8 cellular contexts compared by ENCODE assay signal in the genomic region with DNA sequence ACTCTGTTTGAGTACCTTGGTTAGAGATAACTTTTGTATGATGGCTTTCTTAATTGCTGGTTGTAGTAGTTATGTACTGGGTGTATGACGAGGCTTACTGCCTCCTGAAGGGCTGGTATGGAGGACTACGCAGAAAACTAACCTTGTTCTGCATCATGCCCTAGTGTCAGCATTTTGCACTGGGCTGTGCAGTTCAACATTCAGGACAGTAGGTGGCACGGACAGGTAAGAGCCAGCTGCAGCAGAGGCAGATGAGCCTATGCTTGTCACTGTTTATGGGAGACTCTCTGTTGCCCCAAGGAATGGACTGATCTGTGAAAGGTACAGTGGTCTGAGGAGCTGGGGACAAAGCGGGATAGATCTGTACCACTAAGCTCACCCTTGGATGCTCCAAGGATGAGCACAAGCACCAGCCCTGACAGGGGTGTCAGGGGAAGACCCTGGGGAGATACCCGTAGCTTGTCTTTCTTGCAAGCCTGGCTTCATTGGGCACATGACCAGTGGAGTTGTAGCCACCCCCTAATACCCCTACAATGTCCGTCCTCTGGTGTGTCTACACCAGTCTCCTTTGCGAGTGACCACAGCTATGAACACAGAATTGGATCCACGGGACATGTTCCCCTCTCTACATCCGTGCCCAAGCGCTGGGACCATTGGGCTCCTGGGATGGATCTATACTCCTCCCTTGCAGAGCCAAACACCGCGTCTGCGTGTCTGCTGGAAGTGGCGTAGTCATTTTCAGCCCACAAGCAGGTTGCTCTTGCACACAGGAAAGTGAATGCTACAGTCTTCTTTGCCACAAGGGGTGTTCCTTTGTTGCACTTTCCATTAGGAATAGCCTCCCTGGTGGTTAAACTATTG. TPM values are rescaled to one million over a fixed set of nuclear protein-coding genes. Genes with fewer than 3 reads are reported as not detected.
DNase-seq lines count a peak whose midpoint lies in the region; ATAC-seq, FAIRE-seq and TF ChIP-seq lines count a peak whose summit lies in the region.

No MANE protein-coding gene starts in this region.

- no peak overlapping the region for H2AK9ac ChIP-seq in IMR-90 (replicated peaks; ENCODE audit: low read depth, low read length, poor library complexity)

- H3K4me3 ChIP-seq in A549 (no peak overlapping the region), IMR-90 (ENCODE audit: insufficient read depth, low read depth, low read length) (no peak overlapping the region), astrocyte of the spinal cord (ENCODE audit: low read depth, low read length) (no peak overlapping the region), mesenchymal stem cell (ENCODE audit: insufficient read depth in 1 of 2, low read depth in 1 of 2, low read length in 2 of 2) (no peak overlapping the region)

- CTCF ChIA-PET in A549 (lab: Yijun Ruan, JAX), result interaction anchor here (0.6 to 1.6 kb wide), 5 partner anchors 10 to 304 kb away, joined by 3 to 5 read pairs (median 3); no protein-coding TSS in a partner anchor
- CTCF ChIA-PET in IMR-90 (lab: Yijun Ruan, JAX), result interaction anchor here (0.6 to 1.3 kb wide), 4 partner anchors 8 to 762 kb away, joined by 3 to 4 read pairs (median 3); no protein-coding TSS in a partner anchor

- in situ Hi-C loops in IMR-90 (cut with MboI; ENCODE audit: low sequenced_read_pairs), result no loop called here
- in situ Hi-C loops in astrocyte of the spinal cord (cut with HindIII; ENCODE audit: low sequenced_read_pairs), result no loop called here

- H3K36me3 ChIP-seq in IMR-90 (ENCODE audit: control insufficient read depth, insufficient read depth, low read length), result no peaks in the 10 kb centered on the region
- peaks cover 0 to 12% of the 10 kb centered on the region in 2 experiments for H3K36me3 ChIP-seq in mesenchymal stem cell (ENCODE audit: control insufficient read depth in 1 of 2, insufficient read depth in 2 of 2, low read depth in 1 of 2, low read length in 2 of 2)

- no peak overlapping the region for H2BK20ac ChIP-seq in IMR-90 (ENCODE audit: low read depth, low read length)

- H3K79me1 ChIP-seq in IMR-90 (ENCODE audit: low read depth in 1 of 2, low read length in 2 of 2) (no peaks in the 10 kb centered on the region), mesenchymal stem cell (replicated peaks; ENCODE audit: low read length, poor library complexity, severe bottlenecking) (peaks cover 6% of the 10 kb centered on the region)

- H3K4me2 ChIP-seq in A549, result no peak overlapping the region
- no peak overlapping the region for H3K4me2 ChIP-seq in IMR-90 (ENCODE audit: low read depth, low read length)
- no peak overlapping the region for H3K4me2 ChIP-seq in mesenchymal stem cell (ENCODE audit: low read length, poor library complexity, severe bottlenecking)

- H3K9me3 ChIP-seq in A549 (no peaks in the 10 kb centered on the region), IMR-90 (ENCODE audit: control insufficient read depth, insufficient read depth, low read length) (no peaks in the 10 kb centered on the region), mesenchymal stem cell (ENCODE audit: control insufficient read depth, low read length) (no peaks in the 10 kb centered on the region)

- no peaks in the 10 kb centered on the region for H3K4me1 ChIP-seq in A549
- no peaks in the 10 kb centered on the region for H3K4me1 ChIP-seq in IMR-90 (ENCODE audit: control insufficient read depth, insufficient read depth, low read length)
- H3K4me1 ChIP-seq in mesenchymal stem cell (ENCODE audit: control insufficient read depth, insufficient read depth, low read depth, low read length), result no peaks in the 10 kb centered on the region

- no TSS peak for BruUV-seq in IMR-90 (replicated peaks; lab: Mats Ljungman, UMichigan)

- DNase-seq in A549 (ENCODE audit: low read depth in 1 of 2, low spot score in 1 of 2), result peak; percentile 12 to 68
- DNase-seq in GM03348 (ENCODE audit: low spot score), result peak; percentile 30
- peak; percentile 58 for DNase-seq in H4 (ENCODE audit: low spot score)
- DNase-seq in IMR-90, result peak; percentile 23
- peak; percentile 48 for DNase-seq in RPMI7951 (ENCODE audit: low read depth)
- DNase-seq in astrocyte of the spinal cord (ENCODE audit: low read depth, low spot score), result peak; percentile 19
- peak; percentile 26 for DNase-seq in mesenchymal stem cell
- no peak for DNase-seq in omental fat pad (ENCODE audit: low spot score)

- intact Hi-C loops in IMR-90 (cut with micrococcal nuclease), result no loop called here

- H2AK5ac ChIP-seq in IMR-90 (ENCODE audit: low read depth, low read length) (no peak overlapping the region), mesenchymal stem cell (ENCODE audit: low read length, severe bottlenecking) (no peak overlapping the region)

- dilution Hi-C loops in IMR-90 (cut with HindIII; ENCODE audit: low sequenced_read_pairs, unreplicated experiment), result no loop called here

- H3K9ac ChIP-seq in IMR-90 (ENCODE audit: low read depth, low read length) (no peak overlapping the region), mesenchymal stem cell (ENCODE audit: low read length) (no peak overlapping the region)

- POLR2A ChIA-PET in A549 (lab: Yijun Ruan, JAX), result no interaction called here
- POLR2A ChIA-PET in IMR-90 (lab: Charles Lee; ENCODE audit: unreplicated experiment), result no interaction called here

- H2BK5ac ChIP-seq in IMR-90 (ENCODE audit: low read depth, low read length, poor library complexity, severe bottlenecking) (no peak overlapping the region), mesenchymal stem cell (ENCODE audit: low read depth, low read length, poor library complexity, severe bottlenecking) (no peak overlapping the region)

- TF ChIP-seq RAD21 in A549 (conservative IDR thresholded peaks at IDR 0.05 in 1 of 2, IDR thresholded peaks at IDR 0.05 in 1 of 2) (peak; percentile 27 to 46; a peak in 2 of 5 replicates), IMR-90 (IDR thresholded peaks at IDR 0.05; ENCODE audit: low read length) (no peak)

- H4K8ac ChIP-seq in IMR-90 (ENCODE audit: low read depth in 2 of 2, low read length in 2 of 2) (no peak overlapping the region), mesenchymal stem cell (ENCODE audit: low read length) (no peak overlapping the region)

- H2BK15ac ChIP-seq in IMR-90 (ENCODE audit: low read depth, low read length), result no peak overlapping the region
- H2BK15ac ChIP-seq in mesenchymal stem cell (ENCODE audit: low read depth, poor library complexity, severe bottlenecking), result no peak overlapping the region

- H3K27me3 ChIP-seq in IMR-90 (ENCODE audit: control insufficient read depth, insufficient read depth, low read length) (no peaks in the 10 kb centered on the region), mesenchymal stem cell (ENCODE audit: control insufficient read depth in 1 of 2, insufficient read depth in 1 of 2, low read length in 2 of 2) (no peaks in the 10 kb centered on the region)

- H4K5ac ChIP-seq in IMR-90 (ENCODE audit: low read depth, low read length), result no peak overlapping the region

- H2BK120ac ChIP-seq in IMR-90 (ENCODE audit: low read depth, low read length), result no peak overlapping the region
- H2BK120ac ChIP-seq in mesenchymal stem cell (ENCODE audit: low read depth, low read length), result no peak overlapping the region

- H3K18ac ChIP-seq in IMR-90 (ENCODE audit: low read depth, low read length), result no peak overlapping the region
- no peak overlapping the region for H3K18ac ChIP-seq in mesenchymal stem cell (ENCODE audit: low read depth in 1 of 2, low read length in 2 of 2)

- peak; percentile 28; the same call in 1 of the 3 replicates for TF ChIP-seq CTCF in A549 (IDR thresholded peaks at IDR 0.05)
- TF ChIP-seq CTCF in IMR-90 (conservative IDR thresholded peaks at IDR 0.05; ENCODE audit: low read depth, low read length), result peak; percentile 34
- TF ChIP-seq CTCF in astrocyte of the spinal cord (IDR thresholded peaks at IDR 0.05; ENCODE audit: low read depth, low read length), result peak; percentile 60
- TF ChIP-seq CTCF in omental fat pad (IDR thresholded peaks at IDR 0.05), result no peak

- TF ChIP-seq EP300 in A549 (IDR thresholded peaks at IDR 0.05), result no peak

- H3K23ac ChIP-seq in IMR-90 (ENCODE audit: low read depth, low read length) (no peak overlapping the region), mesenchymal stem cell (ENCODE audit: low read length in 2 of 2) (no peak overlapping the region)

- no peak for TF ChIP-seq POLR2A in A549 (IDR thresholded peaks at IDR 0.05; ENCODE audit: low read length)
- no peak for TF ChIP-seq POLR2A in IMR-90 (IDR thresholded peaks at IDR 0.05; ENCODE audit: low read depth, low read length)

- H4K91ac ChIP-seq in IMR-90 (ENCODE audit: insufficient read depth, low read depth, low read length) (no peak overlapping the region), mesenchymal stem cell (ENCODE audit: low read length) (no peak overlapping the region)

- H3K56ac ChIP-seq in IMR-90 (ENCODE audit: extremely low read depth, insufficient read depth, low read length), result no peak overlapping the region

- ATAC-seq in A549, result peak; percentile 85 to 94
- ATAC-seq in IMR-90 (ENCODE audit: low read depth), result peak; percentile 56; the same call in 1 of the 2 replicates
- no peak for ATAC-seq in omental fat pad (ENCODE audit: low FRiP score)

- H3K4ac ChIP-seq in IMR-90 (ENCODE audit: low read depth, low read length) (no peak overlapping the region), mesenchymal stem cell (ENCODE audit: low read depth in 1 of 2, low read length in 2 of 2) (no peak overlapping the region)

- no peak for FAIRE-seq in A549 (lab: Jason Lieb, UNC)

- H2AFZ ChIP-seq in IMR-90 (replicated peaks; ENCODE audit: low read length, poor library complexity), result no peak overlapping the region
- H2AFZ ChIP-seq in mesenchymal stem cell (ENCODE audit: low read depth, low read length), result no peak overlapping the region

- 73% methylated on average over 14 of the region's 14 CpGs for WGBS in A549 (ENCODE audit: missing lambda C conversion rate)
- WGBS in IMR-90 (ENCODE audit: extremely low coverage in 2 of 2, insufficient read length in 1 of 2), 2 experiments, result 87% methylated on average over 3 of the region's 14 CpGs; no CpG with 5 or more reads in 1 of the 2 experiments
- WGBS in mesenchymal stem cell, result 77% methylated on average over 14 of the region's 14 CpGs

- no peaks in the 10 kb centered on the region for H3K9me1 ChIP-seq in IMR-90 (ENCODE audit: insufficient read depth, low read length)

- no peak overlapping the region for H3K27ac ChIP-seq in A549
- no peak overlapping the region for H3K27ac ChIP-seq in IMR-90 (ENCODE audit: insufficient read depth, low read length)
- H3K27ac ChIP-seq in mesenchymal stem cell (ENCODE audit: low read length, poor library complexity, severe bottlenecking), result no peak overlapping the region

- no peaks in the 10 kb centered on the region for H4K20me1 ChIP-seq in IMR-90 (ENCODE audit: insufficient read depth, low read length)

- no peak overlapping the region for H2BK12ac ChIP-seq in mesenchymal stem cell (ENCODE audit: low read length in 2 of 2)

- no peak overlapping the region for H3K14ac ChIP-seq in IMR-90 (replicated peaks; ENCODE audit: low read depth, low read length)
- no peak overlapping the region for H3K14ac ChIP-seq in mesenchymal stem cell (ENCODE audit: low read length in 2 of 2)

RNA-seq across cellular contexts. Expression of a gene that starts 51.1 kb away (rescaled TPM):
- polyA plus RNA-seq in A549 (2011; rRNA removed) (3.4 and 3.9 TPM in 2 replicates), A549 (2017; fragmentation: RNase III; extraction: RNeasy Plus Mini Kit Qiagen cat#74134 plus additional on column Dnase treatment) (0.23 to 0.47 TPM (median 0.47 TPM) in 3 replicates), IMR-90 (2012; rRNA removed) (not detected in 2 replicates)
- polyA plus RNA-seq in A549 (2012; cell fraction: cytosol; rRNA removed), result 0.18 and 0.21 TPM in 2 replicates
- 0.10 and 0.16 TPM in 2 replicates for polyA plus RNA-seq in A549 (2012; cell fraction: nucleus; rRNA removed)
- 0.29 and 0.34 TPM in 2 replicates for polyA minus RNA-seq in A549 (2011; rRNA and poly(A)+ RNA removed)
- total RNA-seq in H4 (2014; rRNA removed; shearing (Covaris generic)), result not detected in 2 replicates
- total RNA-seq in IMR-90 (2012; rRNA removed) (not detected in 2 replicates), omental fat pad (under 1 TPM in 2 of 4 donors, not detected in 2; 0.28 to 0.72 TPM)
- polyA plus RNA-seq in IMR-90 (2012; cell fraction: cytosol; rRNA removed), result not detected in 2 replicates
- not detected in 2 replicates for polyA plus RNA-seq in IMR-90 (2012; cell fraction: nucleus; rRNA removed; ENCODE audit: low replicate concordance)
- total RNA-seq in RPMI7951 (2014; rRNA removed; shearing (Covaris generic)), result not detected in 2 replicates
- 0.04 TPM for polyA plus RNA-seq in mesenchymal stem cell (2013, experiment 1 of 2)
- 0.03 TPM for polyA plus RNA-seq in mesenchymal stem cell (2013, experiment 2 of 2)

Comparison
In these comparisons a context has a peak if more than half of its experiments do, and no peak if none do; other contexts are left out.
1. CTCF ChIP-seq: peak in A549 (single experiment), IMR-90 (single experiment) and astrocyte of the spinal cord (single experiment); none in omental fat pad (0 of 3).